13 cellular contexts compared by ENCODE assay signal in genomic region chr14:93150227-93151206, GRCh38. TPM values are rescaled to one million over a fixed set of nuclear protein-coding genes. Genes with fewer than 3 reads are reported as not detected.
DNase-seq lines count a peak whose midpoint lies in the region; ATAC-seq, FAIRE-seq and TF ChIP-seq lines count a peak whose summit lies in the region.
"Had no signal": no experiment of that assay in that cellular context is flagged by ENCODE, and none has a peak within 500 bp of the region (broad histone marks: within the 10 kb centered on the region; RNA-seq: fewer than 3 reads in every experiment).

No MANE protein-coding gene starts in this region.

- no peak for ATAC-seq in HG03460 (IDR thresholded peaks at IDR 0.05; ENCODE audit: unreplicated experiment)
- ATAC-seq in GM18498 (IDR thresholded peaks at IDR 0.05; ENCODE audit: unreplicated experiment): no peak

- H3K79me2 ChIP-seq in OCI-LY3 (ENCODE audit: low read length): no peaks in the 10 kb centered on the region

- H2AFZ ChIP-seq in OCI-LY3 (ENCODE audit: low read depth, low read length): no peak overlapping the region

- H3K4me3 ChIP-seq in OCI-LY3 (ENCODE audit: low read length) (no peak overlapping the region), small intestine (ENCODE audit: low read depth in 1 of 2, low read length in 2 of 2) (no peak overlapping the region)
- no peak overlapping the region for H3K4me3 ChIP-seq in effector memory CD4-positive, alpha-beta T cell (ENCODE audit: insufficient read depth, low read depth, low read length, poor library complexity, severe bottlenecking)
- H3K4me3 ChIP-seq: SJSA1 had no signal

- TF ChIP-seq CTCF in OCI-LY3 (IDR thresholded peaks at IDR 0.05; ENCODE audit: low read depth, low read length): no peak

- no peaks in the 10 kb centered on the region for H3K9me3 ChIP-seq in OCI-LY3 (ENCODE audit: insufficient read depth, low read length)
- H3K9me3 ChIP-seq in small intestine (ENCODE audit: control insufficient read depth, low read depth): no peaks in the 10 kb centered on the region
- no peaks in the 10 kb centered on the region for H3K9me3 ChIP-seq in effector memory CD4-positive, alpha-beta T cell (ENCODE audit: control insufficient read depth, low read length)
- H3K9me3 ChIP-seq: SJSA1 had no signal

- H3K4me2 ChIP-seq in OCI-LY3 (ENCODE audit: low read length): peak overlapping the region; percentile 27; the same call in 1 of the 2 replicates

- FAIRE-seq in small intestine (lab: Jason Lieb, UNC): no peak

- no peaks in the 10 kb centered on the region; the same call in 1 of the 2 replicates for H3K27me3 ChIP-seq in OCI-LY3 (ENCODE audit: low read depth, low read length)
- H3K27me3 ChIP-seq in small intestine (ENCODE audit: control insufficient read depth in 2 of 2, insufficient read depth in 2 of 2, low read length in 2 of 2): no peaks in the 10 kb centered on the region
- H3K27me3 ChIP-seq in effector memory CD4-positive, alpha-beta T cell (replicated peaks; ENCODE audit: control insufficient read depth, insufficient read depth, low read length, poor library complexity, severe bottlenecking): no peaks in the 10 kb centered on the region
- H3K27me3 ChIP-seq: SJSA1 had no signal

- peak; percentile 52 for DNase-seq in DMS153 (lab: John Stamatoyannopoulos, UW)
- DNase-seq in DMS153 treated with DMSO at 0.1 percent for 48 hours (lab: John Stamatoyannopoulos, UW; ENCODE audit: unreplicated experiment): no peak
- peak; percentile 17 for DNase-seq in glomerular visceral epithelial cell (ENCODE audit: extremely low spot score)
- peak; percentile 88 for DNase-seq in small intestine
- no peak for DNase-seq in effector memory CD4-positive, alpha-beta T cell
- DNase-seq: activated B cell treated with CpG ODN at 0.5 μM for 24 hours, DND-41, NCI-H2081 treated with DMSO at 0.1 percent for 48 hours had no signal

- H3K27ac ChIP-seq in OCI-LY3 (ENCODE audit: low read length) (no peak overlapping the region), small intestine (ENCODE audit: low read depth in 1 of 2, low read length in 1 of 2) (peak overlapping the region; percentile 48 to 85)
- no peak overlapping the region for H3K27ac ChIP-seq in effector memory CD4-positive, alpha-beta T cell (ENCODE audit: insufficient read depth, low read length, poor library complexity, severe bottlenecking)
- H3K27ac ChIP-seq: 22Rv1, SJSA1 had no signal

- WGBS in small intestine, 3 donors: 12 to 46% (median 30%) methylated on average over 16 of the region's 16 CpGs

- no peaks in the 10 kb centered on the region for H4K20me1 ChIP-seq in OCI-LY3 (ENCODE audit: insufficient read depth, low read length)

- H3K4me1 ChIP-seq in OCI-LY3 (ENCODE audit: low read length): peaks cover 17% of the 10 kb centered on the region
- H3K4me1 ChIP-seq in small intestine (ENCODE audit: control insufficient read depth in 2 of 2, insufficient read depth in 1 of 2, low read depth in 1 of 2, low read length in 1 of 2): no peaks in the 10 kb centered on the region
- no peaks in the 10 kb centered on the region for H3K4me1 ChIP-seq in effector memory CD4-positive, alpha-beta T cell (ENCODE audit: control insufficient read depth, insufficient read depth, low read length, poor library complexity, severe bottlenecking)
- H3K4me1 ChIP-seq: SJSA1 had no signal

- no peaks in the 10 kb centered on the region for H3K36me3 ChIP-seq in OCI-LY3 (replicated peaks; ENCODE audit: low read depth, low read length)
- no peaks in the 10 kb centered on the region for H3K36me3 ChIP-seq in small intestine (ENCODE audit: control insufficient read depth in 2 of 2, insufficient read depth in 2 of 2, low read length in 2 of 2)
- H3K36me3 ChIP-seq in effector memory CD4-positive, alpha-beta T cell (ENCODE audit: control insufficient read depth, insufficient read depth, low read length): no peaks in the 10 kb centered on the region
- H3K36me3 ChIP-seq: SJSA1 had no signal

- H3K9ac ChIP-seq in OCI-LY3 (ENCODE audit: low read length): no peak overlapping the region

RNA-seq across cellular contexts. Expression of gene MOAP1, which starts 34.2 kb away (rescaled TPM):
- 10 to 100 TPM; 14.5 to 25.0 (median 22.4) TPM for polyA plus RNA-seq in small intestine

RNA-seq across cellular contexts. Expression of gene LYSET, which starts 34.6 kb away (rescaled TPM):
- 10 to 100 TPM; 26.2 to 28.0 (median 27.6) TPM for polyA plus RNA-seq in small intestine

RNA-seq across cellular contexts. Expression of gene ITPK1, which starts 34.8 kb away (rescaled TPM):
- polyA plus RNA-seq in small intestine: 100 to 1,000 TPM in 2 of 3 donors, 10 to 100 TPM in 1; 98.8 to 153 (median 124) TPM

RNA-seq across cellular contexts. Expression of gene GON7, which starts 56.3 kb away (rescaled TPM):
- polyA plus RNA-seq in small intestine: 10 to 100 TPM; 28.2 to 43.2 (median 30.5) TPM

RNA-seq across cellular contexts. Expression of gene UBR7, which starts 56.5 kb away (rescaled TPM):
- 10 to 100 TPM; 12.7 to 14.5 (median 13.2) TPM for polyA plus RNA-seq in small intestine

Comparison
In these comparisons a context has a peak if more than half of its experiments do, and no peak if none do; other contexts are left out.
1. DNase-seq: peak in DMS153 (single experiment), glomerular visceral epithelial cell (single experiment) and small intestine (single experiment); none in DMS153 treated with DMSO at 0.1 percent for 48 hours (single experiment) and effector memory CD4-positive, alpha-beta T cell (0 of 3).
2. H3K27ac ChIP-seq: peak in small intestine (2 of 2); none in OCI-LY3 (single experiment) and effector memory CD4-positive, alpha-beta T cell (single experiment).